11 cellular contexts compared by ENCODE assay signal in genomic region chr12:122099280-122099749, GRCh38. TPM values are rescaled to one million over a fixed set of nuclear protein-coding genes. Genes with fewer than 3 reads are reported as not detected.
A peak's percentile ranks its signal among the peaks of the same experiment; 100 is the strongest.
DNase-seq lines count a peak whose midpoint lies in the region; ATAC-seq and TF ChIP-seq lines count a peak whose summit lies in the region.
"Had no signal": no experiment of that assay in that cellular context is flagged by ENCODE, and none has a peak within 500 bp of the region (broad histone marks: within the 10 kb centered on the region; RNA-seq: fewer than 3 reads in every experiment).

No MANE protein-coding gene starts in this region.

- peak overlapping the region; percentile 45 for H3K9ac ChIP-seq in mucosa of stomach (ENCODE audit: low read length)
- H3K9ac ChIP-seq: parathyroid adenoma had no signal

- ATAC-seq in heart left ventricle (peak in 2 of 4 donors; percentile 2 to 6), Right ventricle myocardium inferior (no peak), body of pancreas (no peak), GM21447 (IDR thresholded peaks at IDR 0.05; ENCODE audit: unreplicated experiment) (no peak), GM21786 (IDR thresholded peaks at IDR 0.05; ENCODE audit: unreplicated experiment) (no peak)

- TF ChIP-seq POLR2A in heart left ventricle (IDR thresholded peaks at IDR 0.05) (no peak), body of pancreas (IDR thresholded peaks at IDR 0.05) (no peak)

- TF ChIP-seq CTCF in heart left ventricle (IDR thresholded peaks at IDR 0.05) (no peak), body of pancreas (IDR thresholded peaks at IDR 0.05) (no peak)

- no peak for DNase-seq in heart left ventricle
- DNase-seq in Right ventricle myocardium inferior (ENCODE audit: missing footprints), result no peak
- peak in 2 of 4 donors; percentile 12 to 14 for DNase-seq in body of pancreas
- no peak for DNase-seq in activated CD8-positive, alpha-beta memory T cell treated with anti-CD3 and anti-CD28 coated beads, Interleukin-2, amount 50 U/mL, for 4 hours
- DNase-seq: Calu3 had no signal

- H3K27ac ChIP-seq in heart left ventricle, result peak overlapping the region; percentile 80 to 91 (median 84)
- peak overlapping the region; percentile 94 to 98 (median 95) for H3K27ac ChIP-seq in body of pancreas
- peak overlapping the region; percentile 27 for H3K27ac ChIP-seq in urinary bladder (ENCODE audit: low read depth)
- H3K27ac ChIP-seq: HL-60 had no signal

- intact Hi-C loops in heart left ventricle (cut with DNase I) (no loop called here), Right ventricle myocardium inferior (cut with DNase I) (no loop called here), body of pancreas (cut with DNase I) (no loop called here)

- H3K27me3 ChIP-seq in heart left ventricle (no peaks in the 10 kb centered on the region), body of pancreas (no peaks in the 10 kb centered on the region), mucosa of stomach (ENCODE audit: control insufficient read depth, insufficient read depth, low read length) (no peaks in the 10 kb centered on the region)

- 84 to 92% (median 86%) methylated on average over 5 to 6 of the region's 6 CpGs for WGBS in heart left ventricle, 4 donors
- 89 to 91% methylated on average over 6 of the region's 6 CpGs for WGBS in body of pancreas, 2 donors
- 93% methylated on average over 6 of the region's 6 CpGs for WGBS in urinary bladder

- peaks cover 4 to 81% (median 57%) of the 10 kb centered on the region in 12 donors for H3K4me1 ChIP-seq in heart left ventricle
- H3K4me1 ChIP-seq in body of pancreas, result peaks cover 91% of the 10 kb centered on the region
- H3K4me1 ChIP-seq in mucosa of stomach (ENCODE audit: control insufficient read depth, insufficient read depth, low read length), result peaks cover 65% of the 10 kb centered on the region
- H3K4me1 ChIP-seq in urinary bladder (ENCODE audit: insufficient read depth), result peaks cover 3% of the 10 kb centered on the region

- H3K36me3 ChIP-seq in heart left ventricle (no peaks in the 10 kb centered on the region), body of pancreas (replicated peaks in 1 of 2; ENCODE audit: insufficient read depth in 1 of 2, low read depth in 2 of 2) (no peaks in the 10 kb centered on the region), mucosa of stomach (ENCODE audit: control insufficient read depth, insufficient read depth, low read length) (no peaks in the 10 kb centered on the region), urinary bladder (ENCODE audit: insufficient read depth) (no peaks in the 10 kb centered on the region)

- H3K4me3 ChIP-seq in heart left ventricle, result no peak overlapping the region
- H3K4me3 ChIP-seq in body of pancreas, result no peak overlapping the region
- H3K4me3 ChIP-seq in mucosa of stomach (ENCODE audit: low read length), result no peak overlapping the region
- H3K4me3 ChIP-seq in urinary bladder (ENCODE audit: low read depth, low read length), result no peak overlapping the region

- H3K9me3 ChIP-seq in heart left ventricle, result no peaks in the 10 kb centered on the region
- H3K9me3 ChIP-seq in body of pancreas, result no peaks in the 10 kb centered on the region
- H3K9me3 ChIP-seq in mucosa of stomach (ENCODE audit: control insufficient read depth, low read length), result no peaks in the 10 kb centered on the region

RNA-seq across cellular contexts. Expression of gene MLXIP, which starts 20.8 kb away (rescaled TPM):
- total RNA-seq in heart left ventricle (10 to 100 TPM; 14.3 to 39.6 (median 22.7) TPM), Right ventricle myocardium inferior (25.7 TPM), body of pancreas (10 to 100 TPM; 43.6 to 84.0 TPM), urinary bladder (37.8 TPM)
- polyA plus RNA-seq in heart left ventricle (10 to 100 TPM; 19.8 to 31.7 TPM), urinary bladder (67.9 TPM)

Comparison
In these comparisons a context has a peak if more than half of its experiments do, and no peak if none do; other contexts are left out.
1. H3K27ac ChIP-seq: peak in every context shown above with its lines; median percentile 95 in body of pancreas; 84 in heart left ventricle; 27 in urinary bladder.